1 cellular context compared by ENCODE assay signal in genomic region chr16:58734459-58734787, GRCh38.
TF ChIP-seq lines count a peak whose summit lies in the region.

No MANE protein-coding gene starts in this region.

TF ChIP-seq in K562, 482 proteins besides CTCF, POLR2A, EP300 and RAD21 (continued from another document and continues in another):
- TF ChIP-seq, protein P1, sequence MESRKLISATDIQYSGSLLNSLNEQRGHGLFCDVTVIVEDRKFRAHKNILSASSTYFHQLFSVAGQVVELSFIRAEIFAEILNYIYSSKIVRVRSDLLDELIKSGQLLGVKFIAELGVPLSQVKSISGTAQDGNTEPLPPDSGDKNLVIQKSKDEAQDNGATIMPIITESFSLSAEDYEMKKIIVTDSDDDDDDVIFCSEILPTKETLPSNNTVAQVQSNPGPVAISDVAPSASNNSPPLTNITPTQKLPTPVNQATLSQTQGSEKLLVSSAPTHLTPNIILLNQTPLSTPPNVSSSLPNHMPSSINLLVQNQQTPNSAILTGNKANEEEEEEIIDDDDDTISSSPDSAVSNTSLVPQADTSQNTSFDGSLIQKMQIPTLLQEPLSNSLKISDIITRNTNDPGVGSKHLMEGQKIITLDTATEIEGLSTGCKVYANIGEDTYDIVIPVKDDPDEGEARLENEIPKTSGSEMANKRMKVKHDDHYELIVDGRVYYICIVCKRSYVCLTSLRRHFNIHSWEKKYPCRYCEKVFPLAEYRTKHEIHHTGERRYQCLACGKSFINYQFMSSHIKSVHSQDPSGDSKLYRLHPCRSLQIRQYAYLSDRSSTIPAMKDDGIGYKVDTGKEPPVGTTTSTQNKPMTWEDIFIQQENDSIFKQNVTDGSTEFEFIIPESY (CRISPR knock-in tag; IDR thresholded peaks at IDR 0.05), result 0 out of 2 replicates have a peak, but pooled peaks have one; percentile 7
- TF ChIP-seq, protein P2, sequence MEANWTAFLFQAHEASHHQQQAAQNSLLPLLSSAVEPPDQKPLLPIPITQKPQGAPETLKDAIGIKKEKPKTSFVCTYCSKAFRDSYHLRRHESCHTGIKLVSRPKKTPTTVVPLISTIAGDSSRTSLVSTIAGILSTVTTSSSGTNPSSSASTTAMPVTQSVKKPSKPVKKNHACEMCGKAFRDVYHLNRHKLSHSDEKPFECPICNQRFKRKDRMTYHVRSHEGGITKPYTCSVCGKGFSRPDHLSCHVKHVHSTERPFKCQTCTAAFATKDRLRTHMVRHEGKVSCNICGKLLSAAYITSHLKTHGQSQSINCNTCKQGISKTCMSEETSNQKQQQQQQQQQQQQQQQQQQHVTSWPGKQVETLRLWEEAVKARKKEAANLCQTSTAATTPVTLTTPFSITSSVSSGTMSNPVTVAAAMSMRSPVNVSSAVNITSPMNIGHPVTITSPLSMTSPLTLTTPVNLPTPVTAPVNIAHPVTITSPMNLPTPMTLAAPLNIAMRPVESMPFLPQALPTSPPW (CRISPR knock-in tag; IDR thresholded peaks at IDR 0.05), result no peak
- TF ChIP-seq NUFIP1 (IDR thresholded peaks at IDR 0.05; ENCODE audit: partially characterized antibody) (no peak), HNRNPLL (IDR thresholded peaks at IDR 0.05; ENCODE audit: low read depth, low read length, poor library complexity, severe bottlenecking) (no peak), RBFOX2 (IDR thresholded peaks at IDR 0.05; ENCODE audit: low read depth, low read length) (no peak), HINFP (tag; conservative IDR thresholded peaks at IDR 0.05; ENCODE audit: low read depth) (no peak), RBM34 (IDR thresholded peaks at IDR 0.05; ENCODE audit: borderline replicate concordance, insufficient read depth, low read length) (no peak), HIVEP1 (CRISPR knock-in tag; IDR thresholded peaks at IDR 0.05) (no peak), ATF1 (CRISPR knock-in tag; IDR thresholded peaks at IDR 0.05) (no peak), ATF1 (tag; IDR thresholded peaks at IDR 0.05) (peak; percentile 52), NBN (IDR thresholded peaks at IDR 0.05; ENCODE audit: low read depth) (0 out of 2 replicates have a peak, but pooled peaks have one; percentile 9), STAT5A (IDR thresholded peaks at IDR 0.05; ENCODE audit: borderline replicate concordance, low read length) (no peak), ZNF778 (CRISPR knock-in tag; IDR thresholded peaks at IDR 0.05) (no peak), NR3C1 (CRISPR knock-in tag; IDR thresholded peaks at IDR 0.05) (no peak), GTF3C2 (IDR thresholded peaks at IDR 0.05; ENCODE audit: borderline replicate concordance, extremely low read depth, insufficient read length) (no peak), BRF2 (IDR thresholded peaks at IDR 0.05; ENCODE audit: borderline replicate concordance, insufficient read depth, insufficient read length) (no peak), BCL6 (CRISPR knock-in tag; IDR thresholded peaks at IDR 0.05) (no peak), ZBTB2 (IDR thresholded peaks at IDR 0.05) (no peak), ZBTB5 (IDR thresholded peaks at IDR 0.05) (no peak), AFF4 (CRISPR knock-in tag; IDR thresholded peaks at IDR 0.05) (0 out of 2 replicates have a peak, but pooled peaks have one; percentile 42), TSC22D4 (tag; IDR thresholded peaks at IDR 0.05) (no peak), ZNF347 (CRISPR knock-in tag; IDR thresholded peaks at IDR 0.05; ENCODE audit: low read depth) (no peak), YY1 (IDR thresholded peaks at IDR 0.05; ENCODE audit: borderline replicate concordance in 1 of 3, control insufficient read depth in 1 of 3, extremely low read depth in 1 of 3, insufficient read depth in 3 of 3, insufficient read length in 1 of 3, insufficient replicate concordance in 2 of 3, low read depth in 1 of 3, low read length in 2 of 3) (no peak), SMAD4 (CRISPR knock-in tag; conservative IDR thresholded peaks at IDR 0.05) (0 out of 2 replicates have a peak, but pooled peaks have one; percentile 31), FOXA3 (CRISPR knock-in tag; conservative IDR thresholded peaks at IDR 0.05 in 1 of 2, IDR thresholded peaks at IDR 0.05 in 1 of 2) (no peak)
- TF ChIP-seq, protein P3, sequence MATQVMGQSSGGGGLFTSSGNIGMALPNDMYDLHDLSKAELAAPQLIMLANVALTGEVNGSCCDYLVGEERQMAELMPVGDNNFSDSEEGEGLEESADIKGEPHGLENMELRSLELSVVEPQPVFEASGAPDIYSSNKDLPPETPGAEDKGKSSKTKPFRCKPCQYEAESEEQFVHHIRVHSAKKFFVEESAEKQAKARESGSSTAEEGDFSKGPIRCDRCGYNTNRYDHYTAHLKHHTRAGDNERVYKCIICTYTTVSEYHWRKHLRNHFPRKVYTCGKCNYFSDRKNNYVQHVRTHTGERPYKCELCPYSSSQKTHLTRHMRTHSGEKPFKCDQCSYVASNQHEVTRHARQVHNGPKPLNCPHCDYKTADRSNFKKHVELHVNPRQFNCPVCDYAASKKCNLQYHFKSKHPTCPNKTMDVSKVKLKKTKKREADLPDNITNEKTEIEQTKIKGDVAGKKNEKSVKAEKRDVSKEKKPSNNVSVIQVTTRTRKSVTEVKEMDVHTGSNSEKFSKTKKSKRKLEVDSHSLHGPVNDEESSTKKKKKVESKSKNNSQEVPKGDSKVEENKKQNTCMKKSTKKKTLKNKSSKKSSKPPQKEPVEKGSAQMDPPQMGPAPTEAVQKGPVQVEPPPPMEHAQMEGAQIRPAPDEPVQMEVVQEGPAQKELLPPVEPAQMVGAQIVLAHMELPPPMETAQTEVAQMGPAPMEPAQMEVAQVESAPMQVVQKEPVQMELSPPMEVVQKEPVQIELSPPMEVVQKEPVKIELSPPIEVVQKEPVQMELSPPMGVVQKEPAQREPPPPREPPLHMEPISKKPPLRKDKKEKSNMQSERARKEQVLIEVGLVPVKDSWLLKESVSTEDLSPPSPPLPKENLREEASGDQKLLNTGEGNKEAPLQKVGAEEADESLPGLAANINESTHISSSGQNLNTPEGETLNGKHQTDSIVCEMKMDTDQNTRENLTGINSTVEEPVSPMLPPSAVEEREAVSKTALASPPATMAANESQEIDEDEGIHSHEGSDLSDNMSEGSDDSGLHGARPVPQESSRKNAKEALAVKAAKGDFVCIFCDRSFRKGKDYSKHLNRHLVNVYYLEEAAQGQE (CRISPR knock-in tag; IDR thresholded peaks at IDR 0.05; ENCODE audit: low read depth), result no peak
- TF ChIP-seq, protein P4, sequence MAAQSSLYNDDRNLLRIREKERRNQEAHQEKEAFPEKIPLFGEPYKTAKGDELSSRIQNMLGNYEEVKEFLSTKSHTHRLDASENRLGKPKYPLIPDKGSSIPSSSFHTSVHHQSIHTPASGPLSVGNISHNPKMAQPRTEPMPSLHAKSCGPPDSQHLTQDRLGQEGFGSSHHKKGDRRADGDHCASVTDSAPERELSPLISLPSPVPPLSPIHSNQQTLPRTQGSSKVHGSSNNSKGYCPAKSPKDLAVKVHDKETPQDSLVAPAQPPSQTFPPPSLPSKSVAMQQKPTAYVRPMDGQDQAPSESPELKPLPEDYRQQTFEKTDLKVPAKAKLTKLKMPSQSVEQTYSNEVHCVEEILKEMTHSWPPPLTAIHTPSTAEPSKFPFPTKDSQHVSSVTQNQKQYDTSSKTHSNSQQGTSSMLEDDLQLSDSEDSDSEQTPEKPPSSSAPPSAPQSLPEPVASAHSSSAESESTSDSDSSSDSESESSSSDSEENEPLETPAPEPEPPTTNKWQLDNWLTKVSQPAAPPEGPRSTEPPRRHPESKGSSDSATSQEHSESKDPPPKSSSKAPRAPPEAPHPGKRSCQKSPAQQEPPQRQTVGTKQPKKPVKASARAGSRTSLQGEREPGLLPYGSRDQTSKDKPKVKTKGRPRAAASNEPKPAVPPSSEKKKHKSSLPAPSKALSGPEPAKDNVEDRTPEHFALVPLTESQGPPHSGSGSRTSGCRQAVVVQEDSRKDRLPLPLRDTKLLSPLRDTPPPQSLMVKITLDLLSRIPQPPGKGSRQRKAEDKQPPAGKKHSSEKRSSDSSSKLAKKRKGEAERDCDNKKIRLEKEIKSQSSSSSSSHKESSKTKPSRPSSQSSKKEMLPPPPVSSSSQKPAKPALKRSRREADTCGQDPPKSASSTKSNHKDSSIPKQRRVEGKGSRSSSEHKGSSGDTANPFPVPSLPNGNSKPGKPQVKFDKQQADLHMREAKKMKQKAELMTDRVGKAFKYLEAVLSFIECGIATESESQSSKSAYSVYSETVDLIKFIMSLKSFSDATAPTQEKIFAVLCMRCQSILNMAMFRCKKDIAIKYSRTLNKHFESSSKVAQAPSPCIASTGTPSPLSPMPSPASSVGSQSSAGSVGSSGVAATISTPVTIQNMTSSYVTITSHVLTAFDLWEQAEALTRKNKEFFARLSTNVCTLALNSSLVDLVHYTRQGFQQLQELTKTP (IDR thresholded peaks at IDR 0.05; ENCODE audit: low read depth in 1 of 2, partially characterized antibody in 2 of 2), result peak in 1 of 2 experiments; percentile 26
